Comparison of ENCODE assay signal across 12 cellular contexts in the genomic region with DNA sequence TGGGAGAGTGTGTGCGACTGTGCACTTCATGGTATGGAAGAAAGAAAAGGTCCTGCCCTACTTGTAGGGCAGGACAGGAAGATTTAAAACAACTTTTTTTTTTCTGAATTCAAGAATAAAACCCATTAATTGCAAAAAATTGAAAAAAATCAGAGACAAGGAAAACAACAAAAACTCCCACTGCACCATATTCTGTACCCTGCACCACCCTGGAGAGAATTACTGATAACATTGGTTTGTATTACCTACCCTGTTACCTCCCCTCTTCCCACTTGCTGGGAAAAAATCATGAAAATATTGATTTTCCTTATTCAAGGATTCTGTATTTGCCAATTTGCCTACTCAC.
DNase-seq lines count a peak whose midpoint lies in the region; ATAC-seq, FAIRE-seq and TF ChIP-seq lines count a peak whose summit lies in the region.
"Had no signal": no experiment of that assay in that cellular context is flagged by ENCODE, and none has a peak within 500 bp of the region (broad histone marks: within the 10 kb centered on the region; RNA-seq: fewer than 3 reads in every experiment).

No MANE protein-coding gene starts in this region.

- H3K36me3 ChIP-seq in HepG2 (replicated peaks in 1 of 2; ENCODE audit: control insufficient read depth in 1 of 2, insufficient read depth in 2 of 2, low read length in 2 of 2) = no peaks in the 10 kb centered on the region
- H3K36me3 ChIP-seq in right lobe of liver = peaks cover 0 to 13% (median 0%) of the 10 kb centered on the region in 4 donors
- no peaks in the 10 kb centered on the region for H3K36me3 ChIP-seq in RWPE2 (ENCODE audit: low read depth)

- peaks cover 3% of the 10 kb centered on the region for H3K9me3 Mint-ChIP-seq in glutamatergic neuron (ENCODE audit: unreplicated experiment)
- no peaks in the 10 kb centered on the region for H3K9me3 Mint-ChIP-seq in activated CD4-positive, alpha-beta memory T cell treated with anti-CD3 and anti-CD28 coated beads, Interleukin-2, amount 10 ng/mL, durations not matched to agents 7 days and 5 days

- no peak for TF ChIP-seq EP300 in HepG2 (IDR thresholded peaks at IDR 0.05; ENCODE audit: low read depth in 2 of 2, low read length in 2 of 2)
- TF ChIP-seq EP300 in HepG2 (CRISPR knock-in tag; IDR thresholded peaks at IDR 0.05; ENCODE audit: borderline replicate concordance) = no peak

- no peak for DNase-seq in HepG2 (ENCODE audit: low spot score)
- no peak for DNase-seq in right lobe of liver
- no peak for DNase-seq in RWPE2 (ENCODE audit: low spot score)
- DNase-seq in glutamatergic neuron = no peak
- no peak for DNase-seq in activated CD4-positive, alpha-beta memory T cell treated with anti-CD3 and anti-CD28 coated beads, Interleukin-2, amount 10 ng/mL, durations not matched to agents 7 days and 5 days
- no peak for DNase-seq in head of caudate nucleus
- DNase-seq: GOT3, NCI-H1105, NCI-H524 treated with DMSO at 0.1 percent for 48 hours had no signal

- H3K36me3 Mint-ChIP-seq in glutamatergic neuron (ENCODE audit: unreplicated experiment) = no peaks in the 10 kb centered on the region
- no peaks in the 10 kb centered on the region for H3K36me3 Mint-ChIP-seq in activated CD4-positive, alpha-beta memory T cell treated with anti-CD3 and anti-CD28 coated beads, Interleukin-2, amount 10 ng/mL, durations not matched to agents 7 days and 5 days (ENCODE audit: low read depth)

- FAIRE-seq in HepG2 (lab: Jason Lieb, UNC) = no peak
- FAIRE-seq: A549, GM12892 had no signal

- no peaks in the 10 kb centered on the region for H3K79me2 ChIP-seq in HepG2 (ENCODE audit: insufficient read depth, low read length)

- H3K4me1 ChIP-seq in HepG2 (ENCODE audit: insufficient read depth, low read length) = peaks cover 15% of the 10 kb centered on the region
- peaks cover 0 to 9% (median 0%) of the 10 kb centered on the region in 4 donors for H3K4me1 ChIP-seq in right lobe of liver
- H3K4me1 ChIP-seq in RWPE2 (ENCODE audit: insufficient read depth, poor library complexity, severe bottlenecking) = no peaks in the 10 kb centered on the region
- H3K4me1 ChIP-seq: A549 had no signal

- no peak overlapping the region for H3K9ac ChIP-seq in HepG2 (ENCODE audit: insufficient read depth, low read depth, low read length)

- no peak overlapping the region for H2AFZ ChIP-seq in HepG2 (ENCODE audit: low read length)

- intact Hi-C loops in HepG2 (cut with micrococcal nuclease; ENCODE audit: unreplicated experiment) = no loop called here
- intact Hi-C loops in right lobe of liver (cut with DNase I) = no loop called here
- intact Hi-C loops in head of caudate nucleus (cut with DNase I) = no loop called here

- H4K20me1 ChIP-seq in HepG2 (ENCODE audit: insufficient read depth, low read length) = no peaks in the 10 kb centered on the region

- WGBS in HepG2 (ENCODE audit: low lambda C conversion rate) = 16% methylated on average over 1 of the region's 1 CpG
- WGBS in right lobe of liver (ENCODE audit: insufficient coverage, low coverage, low lambda C conversion rate, missing lambda C conversion rate) = 7% methylated on average over 1 of the region's 1 CpG

- POLR2A ChIA-PET in HepG2 (lab: Yijun Ruan, JAX) = no interaction called here
- POLR2A ChIA-PET in activated CD4-positive, alpha-beta memory T cell treated with anti-CD3 and anti-CD28 coated beads, Interleukin-2, amount 10 ng/mL, durations not matched to agents 7 days and 5 days (lab: Charles Lee) = no interaction called here

- no TSS peak for BruUV-seq in HepG2 (replicated peaks; lab: Mats Ljungman, UMichigan)

- H3K4me3 ChIP-seq in HepG2 (replicated peaks in 1 of 3; ENCODE audit: insufficient read depth in 1 of 3, low read depth in 2 of 3, low read length in 3 of 3) = no peak overlapping the region
- no peak overlapping the region for H3K4me3 ChIP-seq in right lobe of liver
- no peak overlapping the region for H3K4me3 ChIP-seq in RWPE2 (ENCODE audit: severe bottlenecking)
- H3K4me3 ChIP-seq: A549 had no signal

- TF ChIP-seq CTCF in HepG2 (CRISPR knock-in tag; IDR thresholded peaks at IDR 0.05) = no peak
- TF ChIP-seq CTCF in right lobe of liver (IDR thresholded peaks at IDR 0.05) = no peak
- TF ChIP-seq CTCF in RWPE2 (IDR thresholded peaks at IDR 0.05; ENCODE audit: poor library complexity, severe bottlenecking) = peak; percentile 22
- TF ChIP-seq CTCF in glutamatergic neuron (IDR thresholded peaks at IDR 0.05; ENCODE audit: partially characterized antibody, unreplicated experiment) = peak; percentile 25

- CTCF ChIA-PET in HepG2 (lab: Yijun Ruan, JAX; ENCODE audit: low intra/inter-chr PET ratio, low total read pairs) = interaction anchor here (1.1 to 1.4 kb wide), 2 partner anchors 15 to 267 kb away, joined by 3 to 4 read pairs; no protein-coding TSS in a partner anchor
- CTCF ChIA-PET in activated CD4-positive, alpha-beta memory T cell treated with anti-CD3 and anti-CD28 coated beads, Interleukin-2, amount 10 ng/mL, durations not matched to agents 7 days and 5 days (lab: Charles Lee) = interaction anchor here (0.5 to 2.5 kb wide), 4 partner anchors 14 to 386 kb away, joined by 3 to 7 read pairs (median 4); no protein-coding TSS in a partner anchor

- no peak for ATAC-seq in HepG2
- no peak for ATAC-seq in right lobe of liver
- ATAC-seq in RWPE2 (ENCODE audit: low read depth) = no peak
- ATAC-seq in GM21381 (IDR thresholded peaks at IDR 0.05; ENCODE audit: unreplicated experiment) = no peak

- no peak overlapping the region for H3K4me3 Mint-ChIP-seq in glutamatergic neuron (ENCODE audit: unreplicated experiment)
- H3K4me3 Mint-ChIP-seq in activated CD4-positive, alpha-beta memory T cell treated with anti-CD3 and anti-CD28 coated beads, Interleukin-2, amount 10 ng/mL, durations not matched to agents 7 days and 5 days = no peak overlapping the region

- peaks cover 0 to 34% of the 10 kb centered on the region in 2 experiments; a peak in 4 of 5 replicates for H3K27me3 ChIP-seq in HepG2 (ENCODE audit: control insufficient read depth in 1 of 2, insufficient read depth in 2 of 2, low read length in 2 of 2)
- H3K27me3 ChIP-seq in right lobe of liver = no peaks in the 10 kb centered on the region
- H3K27me3 ChIP-seq in RWPE2 (ENCODE audit: insufficient read depth, poor library complexity, severe bottlenecking) = no peaks in the 10 kb centered on the region

- TF ChIP-seq POLR2A in HepG2 (IDR thresholded peaks at IDR 0.05; ENCODE audit: insufficient read depth in 1 of 2, low read depth in 2 of 2, low read length in 2 of 2) (no peak), right lobe of liver (IDR thresholded peaks at IDR 0.05) (no peak)

- H3K9me3 ChIP-seq in HepG2 (ENCODE audit: low read length) (no peaks in the 10 kb centered on the region), right lobe of liver (no peaks in the 10 kb centered on the region), RWPE2 (ENCODE audit: severe bottlenecking) (no peaks in the 10 kb centered on the region)
- H3K9me3 ChIP-seq: A549 had no signal

- H3K4me1 Mint-ChIP-seq in glutamatergic neuron (ENCODE audit: low read depth, unreplicated experiment) = no peaks in the 10 kb centered on the region
- H3K4me1 Mint-ChIP-seq in activated CD4-positive, alpha-beta memory T cell treated with anti-CD3 and anti-CD28 coated beads, Interleukin-2, amount 10 ng/mL, durations not matched to agents 7 days and 5 days = peaks cover 1% of the 10 kb centered on the region

- in situ Hi-C loops in HepG2 (cut with HindIII; ENCODE audit: extremely low pct_ligation_motif_present, low pct_unique_long_range_greater_than_20kb) = loop anchor here (25.0 kb wide), 2 partner anchors 1206 to 1331 kb away; no protein-coding TSS in a partner anchor

- H3K27me3 Mint-ChIP-seq in glutamatergic neuron (ENCODE audit: unreplicated experiment) = peaks cover 4% of the 10 kb centered on the region
- peaks cover 22% of the 10 kb centered on the region for H3K27me3 Mint-ChIP-seq in activated CD4-positive, alpha-beta memory T cell treated with anti-CD3 and anti-CD28 coated beads, Interleukin-2, amount 10 ng/mL, durations not matched to agents 7 days and 5 days

- H3K27ac ChIP-seq in HepG2 (ENCODE audit: extremely low read length, insufficient read depth, low read length) (no peak overlapping the region), right lobe of liver (no peak overlapping the region), RWPE2 (ENCODE audit: poor library complexity, severe bottlenecking) (no peak overlapping the region)
- H3K27ac ChIP-seq: A549 had no signal

- no peak overlapping the region for H3K27ac Mint-ChIP-seq in glutamatergic neuron (ENCODE audit: unreplicated experiment)
- no peak overlapping the region for H3K27ac Mint-ChIP-seq in activated CD4-positive, alpha-beta memory T cell treated with anti-CD3 and anti-CD28 coated beads, Interleukin-2, amount 10 ng/mL, durations not matched to agents 7 days and 5 days

- TF ChIP-seq RAD21 in HepG2 (CRISPR knock-in tag; IDR thresholded peaks at IDR 0.05) = no peak

- H3K4me2 ChIP-seq in HepG2 (ENCODE audit: low read depth, low read length) = peak overlapping the region; percentile 10; the same call in 1 of the 2 replicates
- H3K4me2 ChIP-seq: A549 had no signal

TF ChIP-seq in HepG2, 621 proteins besides CTCF, POLR2A, EP300 and RAD21:
- TF ChIP-seq BRD4 (CRISPR knock-in tag; IDR thresholded peaks at IDR 0.05) (no peak), EHMT2 (IDR thresholded peaks at IDR 0.05; ENCODE audit: borderline replicate concordance, low read depth, low read length) (0 out of 2 replicates have a peak, but pooled peaks have one; percentile 17)
TF ChIP-seq in HepG2: peak in this region for 1.

Comparison
In these comparisons a context has a peak if more than half of its experiments do, and no peak if none do; other contexts are left out.
1. CTCF ChIP-seq: peak in RWPE2 (single experiment) and glutamatergic neuron (single experiment); none in HepG2 (single experiment) and right lobe of liver (0 of 4).